19 cellular contexts compared by ENCODE assay signal in genomic region chr18:36610258-36610657, GRCh38.
DNase-seq lines count a peak whose midpoint lies in the region; ATAC-seq, FAIRE-seq and TF ChIP-seq lines count a peak whose summit lies in the region.
"Had no signal": no experiment of that assay in that cellular context is flagged by ENCODE, and none has a peak within 500 bp of the region (broad histone marks: within the 10 kb centered on the region; RNA-seq: fewer than 3 reads in every experiment).

No MANE protein-coding gene starts in this region.

- H3K27me3 Mint-ChIP-seq in neural crest cell (ENCODE audit: low read depth): no peaks in the 10 kb centered on the region

- peaks cover 21% of the 10 kb centered on the region for H3K4me1 Mint-ChIP-seq in neural crest cell
- H3K4me1 Mint-ChIP-seq: CD4-positive, CD25-positive, alpha-beta regulatory T cell had no signal

- peak; percentile 73 for FAIRE-seq in GM18507 (lab: Jason Lieb, UNC)
- FAIRE-seq: H54 had no signal

- peak overlapping the region; percentile 86 for H3K27ac ChIP-seq in BLaER1
- H3K27ac ChIP-seq: KMS-11, RWPE1, SJSA1 had no signal

- H3K4me2 ChIP-seq in BLaER1: peak overlapping the region; percentile 79
- H3K4me2 ChIP-seq: KMS-11 had no signal

- H3K4me3 Mint-ChIP-seq in neural crest cell: no peak overlapping the region
- H3K4me3 Mint-ChIP-seq: CD4-positive, CD25-positive, alpha-beta regulatory T cell; HFFc6 had no signal

- DNase-seq in GM18507 (ENCODE audit: extremely low spot score, insufficient read length, low read depth) (no peak), NAMALWA (ENCODE audit: low spot score) (peak; percentile 6), neural crest cell (ENCODE audit: low read depth, low spot score) (no peak), GOT3 (lab: John Stamatoyannopoulos, UW) (no peak), anterior cingulate cortex (lab: John Stamatoyannopoulos, UW) (no peak)
- DNase-seq: Caco-2; CD4-positive, CD25-positive, alpha-beta regulatory T cell; DMS153; HFFc6; NCI-H1092 treated with DMSO at 0.1 percent for 48 hours; NCI-H1930; NCI-H2171; NCI-H774 had no signal

- H4K20me1 ChIP-seq in BLaER1: no peaks in the 10 kb centered on the region

- H3K27me3 ChIP-seq in BLaER1: no peaks in the 10 kb centered on the region
- H3K27me3 ChIP-seq: SJSA1 had no signal

- ATAC-seq in GM18909 (IDR thresholded peaks at IDR 0.05; ENCODE audit: poor library complexity, unreplicated experiment): no peak

- H3K9me3 ChIP-seq in BLaER1: peaks cover 16% of the 10 kb centered on the region
- H3K9me3 ChIP-seq: Caco-2, SJSA1 had no signal

- H3K9me3 Mint-ChIP-seq in neural crest cell: peaks cover 3% of the 10 kb centered on the region
- H3K9me3 Mint-ChIP-seq: HFFc6 had no signal

- peak overlapping the region; percentile 38 for H3K27ac Mint-ChIP-seq in neural crest cell (ENCODE audit: unreplicated experiment)
- H3K27ac Mint-ChIP-seq: CD4-positive, CD25-positive, alpha-beta regulatory T cell; HFFc6 had no signal

- no peaks in the 10 kb centered on the region for H3K36me3 ChIP-seq in BLaER1
- H3K36me3 ChIP-seq: SJSA1 had no signal

- H3K9ac ChIP-seq in BLaER1: peak overlapping the region; percentile 61; the same call in 1 of the 2 replicates
- H3K9ac ChIP-seq: KMS-11 had no signal

- H3K4me3 ChIP-seq in BLaER1: 0 out of 2 replicates have a peak overlapping the region, but pooled peaks have one; percentile 9
- H3K4me3 ChIP-seq: SJSA1 had no signal

- TF ChIP-seq CTCF in neural crest cell (conservative IDR thresholded peaks at IDR 0.05): no peak

- peaks cover 8% of the 10 kb centered on the region for H3K36me3 Mint-ChIP-seq in neural crest cell (ENCODE audit: low read depth)
- H3K36me3 Mint-ChIP-seq: CD4-positive, CD25-positive, alpha-beta regulatory T cell had no signal

- peaks cover 48% of the 10 kb centered on the region for H3K4me1 ChIP-seq in BLaER1
- H3K4me1 ChIP-seq: Caco-2, SJSA1 had no signal
